ENCODE assay signal across 21 cellular contexts in genomic region chr1:72357411-72357810, GRCh38.
DNase-seq lines count a peak whose midpoint lies in the region; TF ChIP-seq lines count a peak whose summit lies in the region.
"Had no signal": no experiment of that assay in that cellular context is flagged by ENCODE, and none has a peak within 500 bp of the region (broad histone marks: within the 10 kb centered on the region; RNA-seq: fewer than 3 reads in every experiment).

No MANE protein-coding gene starts in this region.

- no peaks in the 10 kb centered on the region for H3K4me1 ChIP-seq in effector memory CD4-positive, alpha-beta T cell (ENCODE audit: control insufficient read depth, insufficient read depth, low read length, poor library complexity, severe bottlenecking)
- H3K4me1 ChIP-seq: parathyroid adenoma had no signal

- no peaks in the 10 kb centered on the region for H3K27me3 ChIP-seq in effector memory CD4-positive, alpha-beta T cell (replicated peaks; ENCODE audit: control insufficient read depth, insufficient read depth, low read length, poor library complexity, severe bottlenecking)
- H3K27me3 ChIP-seq: brain microvascular endothelial cell had no signal

- no peaks in the 10 kb centered on the region for H3K36me3 ChIP-seq in effector memory CD4-positive, alpha-beta T cell (ENCODE audit: control insufficient read depth, insufficient read depth, low read length)
- H3K36me3 ChIP-seq: brain microvascular endothelial cell had no signal

- H3K4me3 ChIP-seq in AG10803 (ENCODE audit: low read length) = no peak overlapping the region
- no peak overlapping the region for H3K4me3 ChIP-seq in choroid plexus epithelial cell (ENCODE audit: low read depth, low read length)
- H3K4me3 ChIP-seq in effector memory CD4-positive, alpha-beta T cell (ENCODE audit: insufficient read depth, low read depth, low read length, poor library complexity, severe bottlenecking) = no peak overlapping the region

- TF ChIP-seq CTCF in AG10803 (conservative IDR thresholded peaks at IDR 0.05; ENCODE audit: low read length) (no peak), choroid plexus epithelial cell (conservative IDR thresholded peaks at IDR 0.05; ENCODE audit: low read depth, low read length) (no peak)

- H3K27ac ChIP-seq in effector memory CD4-positive, alpha-beta T cell (ENCODE audit: insufficient read depth, low read length, poor library complexity, severe bottlenecking) = no peak overlapping the region
- H3K27ac ChIP-seq: brain microvascular endothelial cell, parathyroid adenoma had no signal

- peak; percentile 69 for DNase-seq in AG10803 (ENCODE audit: low read depth)
- DNase-seq in LHCN-M2 (ENCODE audit: low read depth) = peak; percentile 94
- peak; percentile 10 for DNase-seq in choroid plexus epithelial cell (ENCODE audit: low read depth)
- peak; percentile 1 for DNase-seq in medulla oblongata (ENCODE audit: extremely low spot score)
- no peak for DNase-seq in NCI-H69 (lab: John Stamatoyannopoulos, UW)
- DNase-seq in effector memory CD4-positive, alpha-beta T cell = no peak
- DNase-seq in kidney glomerular epithelial cell (lab: John Stamatoyannopoulos, UW) = no peak
- DNase-seq in NCI-H187 treated with DMSO at 0.1 percent for 48 hours (lab: John Stamatoyannopoulos, UW) = no peak
- DNase-seq: activated CD4-positive, alpha-beta T cell treated with anti-CD3 and anti-CD28 coated beads for 4 hours; activated CD8-positive, alpha-beta memory T cell treated with anti-CD3 and anti-CD28 coated beads, Interleukin-2, amount 10 ng/mL, durations not matched to agents 7 days and 5 days; activated naive CD8-positive, alpha-beta T cell treated with anti-CD3 and anti-CD28 coated beads for 36 hours; brain microvascular endothelial cell; CD4-positive, alpha-beta memory T cell; H7; left colon; NCI-H1436; NCI-H2171 treated with DMSO at 0.1 percent for 48 hours; NCI-H526 treated with DMSO at 0.1 percent for 48 hours; SHP77 treated with DMSO at 0.1 percent for 48 hours; T-cell had no signal

- no peaks in the 10 kb centered on the region for H3K9me3 ChIP-seq in effector memory CD4-positive, alpha-beta T cell (ENCODE audit: control insufficient read depth, low read length)

Comparison
In these comparisons a context has a peak if more than half of its experiments do, and no peak if none do; other contexts are left out.
1. DNase-seq: peak in AG10803 (single experiment), LHCN-M2 (single experiment), choroid plexus epithelial cell (single experiment) and medulla oblongata (single experiment); none in NCI-H69 (single experiment), effector memory CD4-positive, alpha-beta T cell (0 of 3), kidney glomerular epithelial cell (single experiment) and NCI-H187 treated with DMSO at 0.1 percent for 48 hours (single experiment).